In genomic region chr9:6676254-6676928, GRCh38 we compare ENCODE assay signal across 1 cellular context.
TF ChIP-seq lines count a peak whose summit lies in the region.

No MANE protein-coding gene starts in this region.

TF ChIP-seq in GM12878, 131 proteins besides CTCF, POLR2A, EP300 and RAD21 (continued from another document):
- TF ChIP-seq ZBTB33 (IDR thresholded peaks at IDR 0.05) (no peak), PKNOX1 (IDR thresholded peaks at IDR 0.05) (no peak), IRF5 (IDR thresholded peaks at IDR 0.05; ENCODE audit: borderline replicate concordance) (no peak), IRF4 (IDR thresholded peaks at IDR 0.05; ENCODE audit: low read depth, low read length) (no peak), LARP7 (IDR thresholded peaks at IDR 0.05) (no peak), NFXL1 (IDR thresholded peaks at IDR 0.05; ENCODE audit: borderline replicate concordance) (no peak), SMAD1 (IDR thresholded peaks at IDR 0.05; ENCODE audit: low read depth, partially characterized antibody) (no peak), SUPT20H (IDR thresholded peaks at IDR 0.05; ENCODE audit: borderline replicate concordance, control insufficient read depth, low read depth, low read length) (no peak)
